In genomic region chr2:20684581-20685063, GRCh38 we compare ENCODE assay signal across 21 cellular contexts. TPM values are rescaled to one million over a fixed set of nuclear protein-coding genes. Genes with fewer than 3 reads are reported as not detected.
DNase-seq lines count a peak whose midpoint lies in the region; ATAC-seq and TF ChIP-seq lines count a peak whose summit lies in the region.
"Had no signal": no experiment of that assay in that cellular context is flagged by ENCODE, and none has a peak within 500 bp of the region (broad histone marks: within the 10 kb centered on the region; RNA-seq: fewer than 3 reads in every experiment).

No MANE protein-coding gene starts in this region.

- H3K4me3 Mint-ChIP-seq in T-helper 17 cell, result no peak overlapping the region
- H3K4me3 Mint-ChIP-seq: CD4-positive, CD25-positive, alpha-beta regulatory T cell; CD8-positive, alpha-beta T cell had no signal

- H3K4me3 ChIP-seq in liver (ENCODE audit: low read depth in 1 of 3, low read length in 3 of 3) (no peak overlapping the region), mucosa of descending colon (no peak overlapping the region), ascending aorta (no peak overlapping the region)
- H3K4me3 ChIP-seq: A549, GM23248 had no signal

- DNase-seq in T-helper 17 cell, result no peak
- DNase-seq in left colon, result no peak
- no peak for DNase-seq in mucosa of descending colon
- no peak for DNase-seq in ascending aorta (ENCODE audit: low spot score in 2 of 2)
- DNase-seq in Right ventricle myocardium superior, result no peak
- DNase-seq: 8988T; ACHN; AML-193; C1 segment of cervical spinal cord; Caco-2; CD4-positive, CD25-positive, alpha-beta regulatory T cell; CD8-positive, alpha-beta T cell; DMS153; DND-41; GM23248; H7; HCEC 1CT had no signal

- intact Hi-C loops in left colon (cut with DNase I, micrococcal nuclease), result no loop called here
- intact Hi-C loops in mucosa of descending colon (cut with DNase I, micrococcal nuclease), result no loop called here
- intact Hi-C loops in ascending aorta (cut with DNase I), result loop anchor here (5.0 to 10.0 kb wide), 2 partner anchors 233 to 630 kb away; no protein-coding TSS in a partner anchor
- intact Hi-C loops in Right ventricle myocardium superior (cut with DNase I), result no loop called here

- 47% methylated on average over 6 of the region's 6 CpGs for WGBS in liver

- H3K27ac Mint-ChIP-seq in T-helper 17 cell, result peak overlapping the region; percentile 51
- H3K27ac Mint-ChIP-seq: CD8-positive, alpha-beta T cell had no signal

- H3K27me3 ChIP-seq in liver (ENCODE audit: control insufficient read depth in 4 of 4, insufficient read depth in 4 of 4, low read length in 3 of 4) (no peaks in the 10 kb centered on the region), ascending aorta (no peaks in the 10 kb centered on the region)

- TF ChIP-seq RAD21 in liver (IDR thresholded peaks at IDR 0.05), result peak; percentile 25 to 52

- ATAC-seq in T-helper 17 cell, result no peak
- ATAC-seq in left colon, result peak; percentile 63
- ATAC-seq in mucosa of descending colon, result peak; percentile 14
- no peak for ATAC-seq in HG02798 (IDR thresholded peaks at IDR 0.05; ENCODE audit: poor library complexity, unreplicated experiment)
- ATAC-seq in GM18861 (IDR thresholded peaks at IDR 0.05; ENCODE audit: unreplicated experiment), result no peak
- no peak for ATAC-seq in Right ventricle myocardium superior (ENCODE audit: poor library complexity)
- ATAC-seq: A549; CD8-positive, alpha-beta T cell had no signal

- H3K36me3 ChIP-seq in liver (ENCODE audit: control insufficient read depth in 4 of 4, insufficient read depth in 3 of 4, low read depth in 1 of 4, low read length in 3 of 4) (peaks cover 0 to 3% (median 1%) of the 10 kb centered on the region in 4 donors), mucosa of descending colon (ENCODE audit: low read depth) (no peaks in the 10 kb centered on the region), ascending aorta (peaks cover 8 to 51% of the 10 kb centered on the region in 2 donors)

- H3K4me1 ChIP-seq in liver (ENCODE audit: control insufficient read depth in 4 of 4, insufficient read depth in 4 of 4, low read length in 3 of 4) (peaks cover 0 to 34% (median 31%) of the 10 kb centered on the region in 4 donors), mucosa of descending colon (ENCODE audit: low read depth) (no peaks in the 10 kb centered on the region), ascending aorta (peaks cover 0 to 8% of the 10 kb centered on the region in 2 donors)
- H3K4me1 ChIP-seq: A549, Caco-2 had no signal

- peaks cover 13% of the 10 kb centered on the region for H3K4me1 Mint-ChIP-seq in T-helper 17 cell

- H3K27ac ChIP-seq in liver (ENCODE audit: low read depth in 1 of 2, low read length in 2 of 2) (peak overlapping the region; percentile 6 to 16), ascending aorta (no peak overlapping the region)
- H3K27ac ChIP-seq: A549, GM23248 had no signal

- no peaks in the 10 kb centered on the region for H3K27me3 Mint-ChIP-seq in T-helper 17 cell
- H3K27me3 Mint-ChIP-seq: CD4-positive, CD25-positive, alpha-beta regulatory T cell had no signal

- no peak overlapping the region for H3K9ac ChIP-seq in liver (ENCODE audit: low read depth in 1 of 2, low read length in 2 of 2)
- H3K9ac ChIP-seq: GM23248 had no signal

- peaks cover 15% of the 10 kb centered on the region for H3K36me3 Mint-ChIP-seq in T-helper 17 cell (ENCODE audit: low read depth)

- no peaks in the 10 kb centered on the region for H3K9me3 ChIP-seq in T-helper 17 cell (ENCODE audit: control insufficient read depth, low read length, poor library complexity, severe bottlenecking)
- no peaks in the 10 kb centered on the region for H3K9me3 ChIP-seq in liver (ENCODE audit: control insufficient read depth in 4 of 4, low read length in 3 of 4)
- H3K9me3 ChIP-seq in mucosa of descending colon, result no peaks in the 10 kb centered on the region
- H3K9me3 ChIP-seq in ascending aorta, result no peaks in the 10 kb centered on the region
- H3K9me3 ChIP-seq: A549, Caco-2 had no signal

- TF ChIP-seq CTCF in liver (IDR thresholded peaks at IDR 0.05; ENCODE audit: low read depth, low read length, missing input control) (no peak), mucosa of descending colon (IDR thresholded peaks at IDR 0.05) (no peak), ascending aorta (IDR thresholded peaks at IDR 0.05) (no peak)

TF ChIP-seq in liver, 16 proteins besides CTCF, POLR2A, EP300 and RAD21:
- TF ChIP-seq HNF4G (IDR thresholded peaks at IDR 0.05) (peak; percentile 95), MAX (IDR thresholded peaks at IDR 0.05) (no peak), GABPA (IDR thresholded peaks at IDR 0.05 in 1 of 2, conservative IDR thresholded peaks at IDR 0.05 in 1 of 2) (no peak), RXRA (IDR thresholded peaks at IDR 0.05) (peak; percentile 81 to 90), ATF3 (IDR thresholded peaks at IDR 0.05) (peak; percentile 21), TAF1 (conservative IDR thresholded peaks at IDR 0.05) (no peak), REST (IDR thresholded peaks at IDR 0.05) (no peak), FOXA1 (IDR thresholded peaks at IDR 0.05) (peak; percentile 11), NR2F2 (IDR thresholded peaks at IDR 0.05) (no peak), ZBTB33 (IDR thresholded peaks at IDR 0.05) (peak; percentile 25), YY1 (IDR thresholded peaks at IDR 0.05) (peak; percentile 56), FOXA2 (IDR thresholded peaks at IDR 0.05) (no peak), JUND (IDR thresholded peaks at IDR 0.05) (peak; percentile 41 to 48), SP1 (IDR thresholded peaks at IDR 0.05) (peak; percentile 82), EGR1 (IDR thresholded peaks at IDR 0.05; ENCODE audit: low read depth in 2 of 2) (no peak), HNF4A (conservative IDR thresholded peaks at IDR 0.05) (peak; percentile 98 to 99)

RNA-seq across cellular contexts. Expression of gene GDF7, which starts 17.7 kb away (rescaled TPM):
- total RNA-seq in T-helper 17 cell (under 1 TPM; 0.16 to 0.72 TPM), left colon (under 1 TPM; 0.18 to 0.25 TPM), liver (1 to 10 TPM; 5.0 to 7.2 TPM), mucosa of descending colon (under 1 TPM; 0.14 to 0.73 (median 0.14) TPM), ascending aorta (11.6 TPM), Right ventricle myocardium superior (0.38 TPM)
- 1 to 10 TPM in 1 of 2 donors, under 1 TPM in 1; 0.89 to 1.6 TPM for polyA plus RNA-seq in liver
- total RNA-seq: GM23248 had no signal

RNA-seq across cellular contexts. Expression of gene HS1BP3, which starts 33.7 kb away (rescaled TPM):
- total RNA-seq in T-helper 17 cell (10 to 100 TPM; 12.8 to 13.7 TPM), left colon (10 to 100 TPM; 26.9 to 33.5 TPM), liver (10 to 100 TPM in 1 of 2 donors, 1 to 10 TPM in 1; 7.7 to 14.1 TPM), mucosa of descending colon (10 to 100 TPM; 28.8 to 47.0 (median 29.7) TPM), ascending aorta (40.0 TPM), Right ventricle myocardium superior (19.7 TPM)
- polyA plus RNA-seq in liver, result 10 to 100 TPM in 1 of 2 donors, 1 to 10 TPM in 1; 7.8 to 15.4 TPM

Comparison
In these comparisons a context has a peak if more than half of its experiments do, and no peak if none do; other contexts are left out.
1. ATAC-seq: peak in left colon (single experiment) and mucosa of descending colon (single experiment); none in T-helper 17 cell (single experiment), HG02798 (single experiment), GM18861 (single experiment) and Right ventricle myocardium superior (single experiment).
2. H3K27ac ChIP-seq: peak in liver (2 of 2); none in ascending aorta (0 of 2).